9 cellular contexts compared by ENCODE assay signal in genomic region chr11:73072935-73073481, GRCh38.
A peak's percentile ranks its signal among the peaks of the same experiment; 100 is the strongest.
DNase-seq lines count a peak whose midpoint lies in the region; ATAC-seq and TF ChIP-seq lines count a peak whose summit lies in the region.
"Had no signal": no experiment of that assay in that cellular context is flagged by ENCODE, and none has a peak within 500 bp of the region (broad histone marks: within the 10 kb centered on the region; RNA-seq: fewer than 3 reads in every experiment).

No MANE protein-coding gene starts in this region.

- peaks cover 90% of the 10 kb centered on the region for H3K79me2 ChIP-seq in MM.1S (ENCODE audit: low read length)

- H3K9ac ChIP-seq in MM.1S (ENCODE audit: low read length) (no peak overlapping the region), endodermal cell (ENCODE audit: extremely low read depth, low read length, poor library complexity, severe bottlenecking) (no peak overlapping the region)

- H3K9me3 Mint-ChIP-seq in central memory CD8-positive, alpha-beta T cell, result no peaks in the 10 kb centered on the region
- peaks cover 10% of the 10 kb centered on the region for H3K9me3 Mint-ChIP-seq in endodermal cell

- H2AFZ ChIP-seq in MM.1S (ENCODE audit: low read length), result no peak overlapping the region

- H3K4me1 ChIP-seq in MM.1S (ENCODE audit: low read length), result peaks cover 9% of the 10 kb centered on the region
- peaks cover 9 to 14% of the 10 kb centered on the region in 2 donors for H3K4me1 ChIP-seq in muscle layer of duodenum (ENCODE audit: control insufficient read depth in 1 of 2, insufficient read depth in 2 of 2, low read length in 2 of 2)
- no peaks in the 10 kb centered on the region for H3K4me1 ChIP-seq in endodermal cell (ENCODE audit: control insufficient read depth, insufficient read depth, low read length)

- H3K36me3 ChIP-seq in MM.1S (replicated peaks; ENCODE audit: insufficient read depth, low read length) (no peaks in the 10 kb centered on the region), muscle layer of duodenum (ENCODE audit: control insufficient read depth in 1 of 2, insufficient read depth in 2 of 2, low read length in 2 of 2) (peaks cover 7% of the 10 kb centered on the region in 2 donors), endodermal cell (ENCODE audit: control insufficient read depth, insufficient read depth, low read length) (peaks cover 5% of the 10 kb centered on the region)
- H3K36me3 ChIP-seq: SJSA1 had no signal

- H3K36me3 Mint-ChIP-seq in central memory CD8-positive, alpha-beta T cell (ENCODE audit: insufficient read depth), result peaks cover 6% of the 10 kb centered on the region
- peaks cover 6% of the 10 kb centered on the region for H3K36me3 Mint-ChIP-seq in endodermal cell (ENCODE audit: low read depth)

- no peak for TF ChIP-seq CTCF in MM.1S (IDR thresholded peaks at IDR 0.05; ENCODE audit: low read length)
- TF ChIP-seq CTCF in endodermal cell (conservative IDR thresholded peaks at IDR 0.05), result no peak

- peak; percentile 3 for DNase-seq in ELR (ENCODE audit: low read depth)
- peak; percentile 61 for DNase-seq in MM.1S
- no peak for DNase-seq in central memory CD8-positive, alpha-beta T cell (ENCODE audit: low spot score in 2 of 2)
- no peak for DNase-seq in occipital lobe (lab: John Stamatoyannopoulos, UW)
- DNase-seq in NCI-H524 (lab: John Stamatoyannopoulos, UW), result no peak
- DNase-seq in endodermal cell, result no peak

- peak overlapping the region; percentile 35 for H3K4me3 Mint-ChIP-seq in central memory CD8-positive, alpha-beta T cell
- H3K4me3 Mint-ChIP-seq in endodermal cell, result no peak overlapping the region

- H4K20me1 ChIP-seq in MM.1S (ENCODE audit: insufficient read depth, low read length), result peaks cover 10% of the 10 kb centered on the region

- H3K4me3 ChIP-seq in MM.1S (ENCODE audit: low read length) (peak overlapping the region; percentile 43), muscle layer of duodenum (ENCODE audit: low read depth in 1 of 2, low read length in 2 of 2) (peak overlapping the region in 1 of 2 donors; percentile 24), endodermal cell (ENCODE audit: low read length) (no peak overlapping the region)
- H3K4me3 ChIP-seq: SJSA1 had no signal

- H3K4me1 Mint-ChIP-seq in central memory CD8-positive, alpha-beta T cell, result peaks cover 55% of the 10 kb centered on the region
- peaks cover 5% of the 10 kb centered on the region for H3K4me1 Mint-ChIP-seq in endodermal cell

- no peaks in the 10 kb centered on the region for H3K9me2 ChIP-seq in MM.1S (replicated peaks; ENCODE audit: insufficient read depth, low read length)

- H3K27ac ChIP-seq in MM.1S (ENCODE audit: low read length) (peak overlapping the region; percentile 43; the same call in 1 of the 2 replicates), muscle layer of duodenum (ENCODE audit: low read length) (peak overlapping the region; percentile 18), endodermal cell (ENCODE audit: low read depth, low read length) (no peak overlapping the region)
- H3K27ac ChIP-seq: SJSA1 had no signal

- H3F3A ChIP-seq in MM.1S (ENCODE audit: insufficient read depth, low read length), result peaks cover 17% of the 10 kb centered on the region

- peak overlapping the region; percentile 81 for H3K4me2 ChIP-seq in MM.1S (ENCODE audit: low read depth, low read length)

- no peaks in the 10 kb centered on the region for H3K27me3 ChIP-seq in MM.1S (replicated peaks; ENCODE audit: insufficient read depth, low read length)
- H3K27me3 ChIP-seq in muscle layer of duodenum (ENCODE audit: low read depth, low read length), result no peaks in the 10 kb centered on the region
- H3K27me3 ChIP-seq in endodermal cell (ENCODE audit: control insufficient read depth, insufficient read depth, low read length, poor library complexity, severe bottlenecking), result no peaks in the 10 kb centered on the region
- H3K27me3 ChIP-seq: SJSA1 had no signal

- H3K27me3 Mint-ChIP-seq in central memory CD8-positive, alpha-beta T cell, result no peaks in the 10 kb centered on the region
- no peaks in the 10 kb centered on the region for H3K27me3 Mint-ChIP-seq in endodermal cell (ENCODE audit: insufficient read depth)

- WGBS in endodermal cell (ENCODE audit: insufficient coverage in 1 of 2, insufficient read length in 1 of 2), 2 experiments, result 85 to 100% methylated on average over 1 to 2 of the region's 2 CpGs

- H3K27ac Mint-ChIP-seq in central memory CD8-positive, alpha-beta T cell (ENCODE audit: low read depth), result peak overlapping the region; percentile 77
- no peak overlapping the region for H3K27ac Mint-ChIP-seq in endodermal cell

- peak; percentile 65 for ATAC-seq in GM21381 (IDR thresholded peaks at IDR 0.05; ENCODE audit: unreplicated experiment)
- peak; percentile 70 for ATAC-seq in central memory CD8-positive, alpha-beta T cell (replicated peaks; ENCODE audit: extremely low read depth, poor library complexity, severe bottlenecking)

- H3K9me3 ChIP-seq in MM.1S (replicated peaks; ENCODE audit: insufficient read depth, low read length), result no peaks in the 10 kb centered on the region
- H3K9me3 ChIP-seq in muscle layer of duodenum (ENCODE audit: control insufficient read depth in 1 of 2, low read length in 2 of 2), result peaks cover 0 to 4% of the 10 kb centered on the region in 2 donors
- H3K9me3 ChIP-seq in endodermal cell (ENCODE audit: control insufficient read depth, low read length), result peaks cover 10% of the 10 kb centered on the region
- H3K9me3 ChIP-seq: SJSA1 had no signal

Comparison
In these comparisons a context has a peak if more than half of its experiments do, and no peak if none do; other contexts are left out.
1. DNase-seq: peak in ELR (single experiment) and MM.1S (single experiment); none in central memory CD8-positive, alpha-beta T cell (0 of 2), occipital lobe (single experiment), NCI-H524 (0 of 2) and endodermal cell (single experiment).